Comparison of ENCODE assay signal across 8 cellular contexts in the genomic region with DNA sequence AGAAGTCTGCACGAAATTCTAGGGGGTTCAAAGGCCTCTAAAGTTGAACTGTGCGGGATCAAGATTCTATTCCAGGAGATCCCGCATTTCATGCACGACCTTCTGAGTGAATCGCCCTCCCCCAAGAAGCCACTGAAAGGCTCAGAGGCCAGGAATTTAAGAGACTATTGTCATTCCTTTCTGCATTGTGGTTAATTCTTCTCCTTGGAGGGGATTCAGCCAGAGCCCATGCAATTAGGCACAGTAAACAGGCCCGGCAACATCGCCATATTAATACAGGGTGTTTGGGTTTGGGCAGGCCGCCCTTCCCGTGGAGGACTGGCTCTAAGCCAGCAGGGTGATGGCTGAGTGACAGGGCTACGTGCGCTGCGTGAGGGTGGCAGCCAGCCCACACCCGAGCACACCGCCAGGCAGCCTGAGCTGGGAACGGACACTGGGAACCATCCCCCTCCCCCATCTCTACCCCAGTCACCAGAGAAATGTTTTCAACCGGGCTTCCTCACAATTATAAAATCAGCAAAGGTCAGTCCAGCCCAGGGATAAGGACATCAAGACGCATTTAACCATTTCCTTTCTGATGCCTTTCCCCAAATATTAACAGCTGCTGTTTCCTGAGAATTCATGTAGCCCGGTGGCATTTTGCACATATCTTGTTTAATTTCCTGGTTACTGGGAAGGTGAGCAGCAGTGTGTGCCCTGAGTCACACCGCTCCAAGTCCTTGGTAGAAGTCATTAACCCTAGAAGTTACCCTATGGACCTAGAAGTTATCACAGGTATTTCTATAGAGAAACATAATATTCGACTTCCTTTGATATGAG. TPM values are rescaled to one million over a fixed set of nuclear protein-coding genes. Genes with fewer than 3 reads are reported as not detected.
DNase-seq lines count a peak whose midpoint lies in the region; TF ChIP-seq lines count a peak whose summit lies in the region.

No MANE protein-coding gene starts in this region.

- TF ChIP-seq EP300 in suprapubic skin (IDR thresholded peaks at IDR 0.05) = no peak

- H3K36me3 ChIP-seq in ES-I3 (ENCODE audit: insufficient read depth, low read length) (no peaks in the 10 kb centered on the region), suprapubic skin (no peaks in the 10 kb centered on the region), brain microvascular endothelial cell (replicated peaks) (no peaks in the 10 kb centered on the region)

- H3K9ac ChIP-seq in ES-I3 (ENCODE audit: low read depth, low read length) = peak overlapping the region; percentile 28

- TF ChIP-seq CTCF in suprapubic skin (IDR thresholded peaks at IDR 0.05) (no peak), brain microvascular endothelial cell (IDR thresholded peaks at IDR 0.05; ENCODE audit: low read depth, low read length, missing control alignments) (no peak)

- WGBS in suprapubic skin = 21% methylated on average over 20 of the region's 20 CpGs

- H3K27ac ChIP-seq in suprapubic skin (peak overlapping the region; percentile 40), brain microvascular endothelial cell (no peak overlapping the region)

- TF ChIP-seq POLR2A in suprapubic skin (IDR thresholded peaks at IDR 0.05) = no peak

- H3K4me1 ChIP-seq in ES-I3 (ENCODE audit: insufficient read depth, low read length) (peaks cover 36% of the 10 kb centered on the region), suprapubic skin (peaks cover 32% of the 10 kb centered on the region)

- DNase-seq in NCI-H187 (lab: John Stamatoyannopoulos, UW) (peak; percentile 53 to 74), anterior cingulate cortex (lab: John Stamatoyannopoulos, UW) (peak in 54 of 58 donors; percentile 2 to 90 (median 44)), iPS-NIHi7 (ENCODE audit: extremely low spot score) (peak; percentile 43), suprapubic skin (ENCODE audit: low spot score in 2 of 2) (peak in 1 of 2 donors; percentile 76), activated gamma-delta T cell treated with Interleukin-2 at 50 U/mL for 16 hours (no peak), brain microvascular endothelial cell (no peak), putamen (ENCODE audit: low spot score) (no peak)

- in situ Hi-C loops in brain microvascular endothelial cell (cut with HindIII; ENCODE audit: low pct_ligation_motif_present, low sequenced_read_pairs) = no loop called here

- H3K4me3 ChIP-seq in suprapubic skin = peak overlapping the region; percentile 29
- no peak overlapping the region for H3K4me3 ChIP-seq in brain microvascular endothelial cell (ENCODE audit: low read depth, low read length)

- H3K27me3 ChIP-seq in suprapubic skin (no peaks in the 10 kb centered on the region), brain microvascular endothelial cell (replicated peaks) (no peaks in the 10 kb centered on the region)

- H3K9me3 ChIP-seq in ES-I3 (ENCODE audit: control insufficient read depth, insufficient read depth, low read length) = no peaks in the 10 kb centered on the region
- no peaks in the 10 kb centered on the region for H3K9me3 ChIP-seq in suprapubic skin

RNA-seq across cellular contexts. Expression of gene EGLN3, which starts 12.5 kb away (rescaled TPM):
- 100 to 1,000 TPM in 1 of 4 donors, 10 to 100 TPM in 3; 37.8 to 203 (median 73.2) TPM for total RNA-seq in suprapubic skin

Comparison
In these comparisons a context has a peak if more than half of its experiments do, and no peak if none do; other contexts are left out.
1. DNase-seq: peak in NCI-H187 (2 of 2), anterior cingulate cortex (54 of 58) and iPS-NIHi7 (single experiment); none in activated gamma-delta T cell treated with Interleukin-2 at 50 U/mL for 16 hours (single experiment), brain microvascular endothelial cell (single experiment) and putamen (single experiment).